In the genomic region with DNA sequence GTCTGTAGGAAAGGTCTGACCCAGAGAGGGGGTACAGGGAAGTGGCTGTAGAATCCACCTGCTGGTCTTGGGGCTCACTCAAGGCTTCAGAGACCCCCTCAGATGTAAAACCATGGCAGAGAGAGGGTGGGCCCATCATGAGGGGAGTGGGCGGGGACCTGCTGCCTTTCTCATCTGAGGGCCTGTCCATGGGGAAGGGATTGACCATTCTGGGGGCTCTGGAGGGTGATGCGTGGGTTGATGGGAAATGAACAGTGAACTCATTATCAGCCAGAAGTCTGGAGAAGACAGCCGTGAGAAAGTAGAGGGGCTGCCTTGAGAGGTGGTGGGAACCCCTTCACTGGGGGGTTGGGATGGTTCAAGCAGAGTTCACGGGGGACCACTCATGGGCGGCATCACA, we compare ENCODE assay signal across 16 cellular contexts.
DNase-seq lines count a peak whose midpoint lies in the region; FAIRE-seq and TF ChIP-seq lines count a peak whose summit lies in the region.
"Had no signal": no experiment of that assay in that cellular context is flagged by ENCODE, and none has a peak within 500 bp of the region (broad histone marks: within the 10 kb centered on the region; RNA-seq: fewer than 3 reads in every experiment).

No MANE protein-coding gene starts in this region.

- peaks cover 7% of the 10 kb centered on the region for H3K4me1 Mint-ChIP-seq in type B pancreatic cell (ENCODE audit: unreplicated experiment)
- H3K4me1 Mint-ChIP-seq: CD14-positive monocyte; CD4-positive, alpha-beta memory T cell; IgD-negative memory B cell had no signal

- TF ChIP-seq CTCF in type B pancreatic cell (conservative IDR thresholded peaks at IDR 0.05) = no peak
- TF ChIP-seq CTCF in D721Med (IDR thresholded peaks at IDR 0.05; ENCODE audit: insufficient read depth, missing control alignments) = no peak

- FAIRE-seq in D721Med (lab: Jason Lieb, UNC) = no peak
- FAIRE-seq: A549, HepG2 had no signal

- H3K27me3 Mint-ChIP-seq in type B pancreatic cell = no peaks in the 10 kb centered on the region
- H3K27me3 Mint-ChIP-seq: CD4-positive, alpha-beta memory T cell; IgD-negative memory B cell had no signal

- H3K36me3 Mint-ChIP-seq in type B pancreatic cell = peaks cover 25% of the 10 kb centered on the region
- H3K36me3 Mint-ChIP-seq: CD14-positive monocyte, IgD-negative memory B cell had no signal

- no peak overlapping the region for H3K4me3 Mint-ChIP-seq in type B pancreatic cell
- H3K4me3 Mint-ChIP-seq: CD14-positive monocyte; CD4-positive, alpha-beta memory T cell; IgD-negative memory B cell had no signal

- no peaks in the 10 kb centered on the region for H3K9me3 Mint-ChIP-seq in type B pancreatic cell

- intact Hi-C loops in head of caudate nucleus (cut with DNase I) = no loop called here

- H3K27ac Mint-ChIP-seq in type B pancreatic cell = no peak overlapping the region
- H3K27ac Mint-ChIP-seq: CD14-positive monocyte; CD4-positive, alpha-beta memory T cell; IgD-negative memory B cell had no signal

- DNase-seq in activated CD8-positive, alpha-beta memory T cell treated with anti-CD3 and anti-CD28 coated beads for 24 hours = peak; percentile 17
- no peak for DNase-seq in activated CD8-positive, alpha-beta memory T cell treated with anti-CD3 and anti-CD28 coated beads, Interleukin-2, amount 50 U/mL, for 4 hours
- DNase-seq in mesenteric fat pad (ENCODE audit: low spot score) (peak; percentile 53), type B pancreatic cell (ENCODE audit: extremely low spot score, unreplicated experiment) (peak; percentile 34), head of caudate nucleus (no peak), D721Med (ENCODE audit: insufficient read length, low spot score) (no peak)
- DNase-seq in activated T-cell treated with anti-CD3 and anti-CD28 coated beads, Interleukin-2, amount 50 U/mL, for 48 hours = no peak
- DNase-seq: CD4-positive, alpha-beta memory T cell; DMS79 treated with DMSO at 0.1 percent for 48 hours; GF-D8; GOT3; H7 had no signal

Comparison
In these comparisons a context has a peak if more than half of its experiments do, and no peak if none do; other contexts are left out.
1. DNase-seq: peak in activated CD8-positive, alpha-beta memory T cell treated with anti-CD3 and anti-CD28 coated beads for 24 hours (single experiment), mesenteric fat pad (single experiment) and type B pancreatic cell (single experiment); none in activated CD8-positive, alpha-beta memory T cell treated with anti-CD3 and anti-CD28 coated beads, Interleukin-2, amount 50 U/mL, for 4 hours (single experiment), head of caudate nucleus (0 of 42), D721Med (single experiment) and activated T-cell treated with anti-CD3 and anti-CD28 coated beads, Interleukin-2, amount 50 U/mL, for 48 hours (0 of 2).